ENCODE assay signal across 9 cellular contexts in the genomic region with DNA sequence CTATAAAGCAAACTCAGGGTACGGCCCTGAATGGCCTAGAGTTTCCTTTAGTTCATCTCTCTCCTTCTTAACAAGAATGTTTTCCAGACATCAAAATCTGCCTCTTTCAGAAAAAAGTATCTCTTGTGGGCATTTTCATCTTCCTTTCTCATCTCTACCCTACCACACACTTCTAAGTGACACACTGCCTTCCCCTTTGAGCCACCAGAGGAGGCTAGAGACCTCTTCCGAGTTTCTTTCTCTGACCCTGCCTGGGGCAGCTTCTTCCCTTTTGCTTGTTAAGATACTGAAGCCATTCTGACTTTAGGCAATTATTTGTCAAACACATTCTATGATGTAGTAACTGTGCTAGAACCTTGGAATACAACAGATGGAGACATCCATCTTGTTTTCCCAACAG. TPM values are rescaled to one million over a fixed set of nuclear protein-coding genes. Genes with fewer than 3 reads are reported as not detected.
DNase-seq lines count a peak whose midpoint lies in the region; ATAC-seq, FAIRE-seq and TF ChIP-seq lines count a peak whose summit lies in the region.
"Had no signal": no experiment of that assay in that cellular context is flagged by ENCODE, and none has a peak within 500 bp of the region (broad histone marks: within the 10 kb centered on the region; RNA-seq: fewer than 3 reads in every experiment).

No MANE protein-coding gene starts in this region.

- no peaks in the 10 kb centered on the region for H3K9me3 Mint-ChIP-seq in activated naive CD4-positive, alpha-beta T cell treated with anti-CD3 and anti-CD28 coated beads, Interleukin-2, amount 10 ng/mL, durations not matched to agents 7 days and 5 days

- TF ChIP-seq CTCF in D721Med (IDR thresholded peaks at IDR 0.05; ENCODE audit: insufficient read depth, missing control alignments) (peak; percentile 90), liver (IDR thresholded peaks at IDR 0.05; ENCODE audit: low read depth, low read length, missing input control) (peak; percentile 35), thyroid gland (IDR thresholded peaks at IDR 0.05) (peak in 3 of 6 experiments; percentile 21 to 33 (median 28))

- no peak for TF ChIP-seq POLR2A in thyroid gland (IDR thresholded peaks at IDR 0.05)

- no peak overlapping the region for H3K27ac Mint-ChIP-seq in activated naive CD4-positive, alpha-beta T cell treated with anti-CD3 and anti-CD28 coated beads, Interleukin-2, amount 10 ng/mL, durations not matched to agents 7 days and 5 days

- H3K27me3 ChIP-seq in liver (ENCODE audit: control insufficient read depth in 4 of 4, insufficient read depth in 4 of 4, low read length in 3 of 4) (peaks cover 2 to 19% (median 4%) of the 10 kb centered on the region in 4 donors), thyroid gland (no peaks in the 10 kb centered on the region)

- CTCF ChIA-PET in activated naive CD4-positive, alpha-beta T cell treated with anti-CD3 and anti-CD28 coated beads, Interleukin-2, amount 10 ng/mL, durations not matched to agents 7 days and 5 days (lab: Charles Lee) = interaction anchor here (0.8 to 2.1 kb wide), 5 partner anchors 101 to 473 kb away, joined by 3 to 13 read pairs (median 8); no protein-coding TSS in a partner anchor

- no peaks in the 10 kb centered on the region for H3K4me1 ChIP-seq in liver (ENCODE audit: control insufficient read depth in 4 of 4, insufficient read depth in 4 of 4, low read length in 3 of 4)
- no peaks in the 10 kb centered on the region for H3K4me1 ChIP-seq in thyroid gland

- no peaks in the 10 kb centered on the region for H3K36me3 Mint-ChIP-seq in activated naive CD4-positive, alpha-beta T cell treated with anti-CD3 and anti-CD28 coated beads, Interleukin-2, amount 10 ng/mL, durations not matched to agents 7 days and 5 days

- H3K4me1 Mint-ChIP-seq in activated naive CD4-positive, alpha-beta T cell treated with anti-CD3 and anti-CD28 coated beads, Interleukin-2, amount 10 ng/mL, durations not matched to agents 7 days and 5 days = no peaks in the 10 kb centered on the region

- H3K27me3 Mint-ChIP-seq in activated naive CD4-positive, alpha-beta T cell treated with anti-CD3 and anti-CD28 coated beads, Interleukin-2, amount 10 ng/mL, durations not matched to agents 7 days and 5 days = peaks cover 58% of the 10 kb centered on the region

- DNase-seq in D721Med (ENCODE audit: insufficient read length, low spot score) (peak; percentile 26), HuH-7 (ENCODE audit: low spot score) (peak; percentile 32), NCI-H774 (lab: John Stamatoyannopoulos, UW) (no peak), thyroid gland (no peak)
- peak; percentile 45 for DNase-seq in activated naive CD4-positive, alpha-beta T cell treated with anti-CD3 and anti-CD28 coated beads, Interleukin-2, amount 10 ng/mL, durations not matched to agents 7 days and 5 days
- DNase-seq: NCI-H446 treated with DMSO at 0.1 percent for 48 hours had no signal

- intact Hi-C loops in thyroid gland (cut with DNase I) = no loop called here

- no peak for FAIRE-seq in D721Med (lab: Jason Lieb, UNC)

- H3K36me3 ChIP-seq in liver (ENCODE audit: control insufficient read depth in 4 of 4, insufficient read depth in 3 of 4, low read depth in 1 of 4, low read length in 3 of 4) = no peaks in the 10 kb centered on the region
- no peaks in the 10 kb centered on the region for H3K36me3 ChIP-seq in thyroid gland

- H3K9me3 ChIP-seq in liver (ENCODE audit: control insufficient read depth in 4 of 4, low read length in 3 of 4) (no peaks in the 10 kb centered on the region), thyroid gland (no peaks in the 10 kb centered on the region)

- H3K27ac ChIP-seq in liver (ENCODE audit: low read depth in 1 of 2, low read length in 2 of 2) (no peak overlapping the region), thyroid gland (no peak overlapping the region)

- no peak overlapping the region for H3K4me3 Mint-ChIP-seq in activated naive CD4-positive, alpha-beta T cell treated with anti-CD3 and anti-CD28 coated beads, Interleukin-2, amount 10 ng/mL, durations not matched to agents 7 days and 5 days

- no peak for ATAC-seq in HG03469 (IDR thresholded peaks at IDR 0.05; ENCODE audit: unreplicated experiment)
- ATAC-seq in HG02870 (IDR thresholded peaks at IDR 0.05; ENCODE audit: unreplicated experiment) = no peak

- WGBS in liver = 37% methylated on average over 2 of the region's 2 CpGs
- WGBS in thyroid gland, 2 donors = 45 to 59% methylated on average over 2 of the region's 2 CpGs

- H3K9ac ChIP-seq in liver (ENCODE audit: low read depth in 1 of 2, low read length in 2 of 2) = no peak overlapping the region

- peak; percentile 57 to 75 for TF ChIP-seq RAD21 in liver (IDR thresholded peaks at IDR 0.05)

- H3K4me3 ChIP-seq in liver (ENCODE audit: low read depth in 1 of 3, low read length in 3 of 3) (no peak overlapping the region), thyroid gland (replicated peaks in 1 of 3) (no peak overlapping the region)

TF ChIP-seq in liver, 16 proteins besides CTCF, POLR2A, EP300 and RAD21:
- TF ChIP-seq, protein P1, sequence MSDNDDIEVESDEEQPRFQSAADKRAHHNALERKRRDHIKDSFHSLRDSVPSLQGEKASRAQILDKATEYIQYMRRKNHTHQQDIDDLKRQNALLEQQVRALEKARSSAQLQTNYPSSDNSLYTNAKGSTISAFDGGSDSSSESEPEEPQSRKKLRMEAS (IDR thresholded peaks at IDR 0.05) = no peak
- TF ChIP-seq TAF1 (conservative IDR thresholded peaks at IDR 0.05) (no peak), YY1 (IDR thresholded peaks at IDR 0.05) (no peak), HNF4A (conservative IDR thresholded peaks at IDR 0.05) (no peak), GABPA (IDR thresholded peaks at IDR 0.05 in 1 of 2, conservative IDR thresholded peaks at IDR 0.05 in 1 of 2) (no peak)
- TF ChIP-seq, protein P2, sequence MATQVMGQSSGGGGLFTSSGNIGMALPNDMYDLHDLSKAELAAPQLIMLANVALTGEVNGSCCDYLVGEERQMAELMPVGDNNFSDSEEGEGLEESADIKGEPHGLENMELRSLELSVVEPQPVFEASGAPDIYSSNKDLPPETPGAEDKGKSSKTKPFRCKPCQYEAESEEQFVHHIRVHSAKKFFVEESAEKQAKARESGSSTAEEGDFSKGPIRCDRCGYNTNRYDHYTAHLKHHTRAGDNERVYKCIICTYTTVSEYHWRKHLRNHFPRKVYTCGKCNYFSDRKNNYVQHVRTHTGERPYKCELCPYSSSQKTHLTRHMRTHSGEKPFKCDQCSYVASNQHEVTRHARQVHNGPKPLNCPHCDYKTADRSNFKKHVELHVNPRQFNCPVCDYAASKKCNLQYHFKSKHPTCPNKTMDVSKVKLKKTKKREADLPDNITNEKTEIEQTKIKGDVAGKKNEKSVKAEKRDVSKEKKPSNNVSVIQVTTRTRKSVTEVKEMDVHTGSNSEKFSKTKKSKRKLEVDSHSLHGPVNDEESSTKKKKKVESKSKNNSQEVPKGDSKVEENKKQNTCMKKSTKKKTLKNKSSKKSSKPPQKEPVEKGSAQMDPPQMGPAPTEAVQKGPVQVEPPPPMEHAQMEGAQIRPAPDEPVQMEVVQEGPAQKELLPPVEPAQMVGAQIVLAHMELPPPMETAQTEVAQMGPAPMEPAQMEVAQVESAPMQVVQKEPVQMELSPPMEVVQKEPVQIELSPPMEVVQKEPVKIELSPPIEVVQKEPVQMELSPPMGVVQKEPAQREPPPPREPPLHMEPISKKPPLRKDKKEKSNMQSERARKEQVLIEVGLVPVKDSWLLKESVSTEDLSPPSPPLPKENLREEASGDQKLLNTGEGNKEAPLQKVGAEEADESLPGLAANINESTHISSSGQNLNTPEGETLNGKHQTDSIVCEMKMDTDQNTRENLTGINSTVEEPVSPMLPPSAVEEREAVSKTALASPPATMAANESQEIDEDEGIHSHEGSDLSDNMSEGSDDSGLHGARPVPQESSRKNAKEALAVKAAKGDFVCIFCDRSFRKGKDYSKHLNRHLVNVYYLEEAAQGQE (IDR thresholded peaks at IDR 0.05) = no peak

RNA-seq across cellular contexts. Expression of a gene that starts 8.7 kb away (rescaled TPM):
- total RNA-seq in liver (under 1 TPM in 1 of 2 donors, not detected in 1; under 0.01 TPM), thyroid gland (under 1 TPM in 2 of 4 donors, not detected in 2; 0.05 to 0.11 TPM)
- under 1 TPM; 0.03 to 0.04 TPM for polyA plus RNA-seq in liver

Comparison
In these comparisons a context has a peak if more than half of its experiments do, and no peak if none do; other contexts are left out.
1. DNase-seq: peak in D721Med (single experiment), HuH-7 (single experiment) and activated naive CD4-positive, alpha-beta T cell treated with anti-CD3 and anti-CD28 coated beads, Interleukin-2, amount 10 ng/mL, durations not matched to agents 7 days and 5 days (single experiment); none in NCI-H774 (single experiment) and thyroid gland (0 of 2).